In the genomic region with DNA sequence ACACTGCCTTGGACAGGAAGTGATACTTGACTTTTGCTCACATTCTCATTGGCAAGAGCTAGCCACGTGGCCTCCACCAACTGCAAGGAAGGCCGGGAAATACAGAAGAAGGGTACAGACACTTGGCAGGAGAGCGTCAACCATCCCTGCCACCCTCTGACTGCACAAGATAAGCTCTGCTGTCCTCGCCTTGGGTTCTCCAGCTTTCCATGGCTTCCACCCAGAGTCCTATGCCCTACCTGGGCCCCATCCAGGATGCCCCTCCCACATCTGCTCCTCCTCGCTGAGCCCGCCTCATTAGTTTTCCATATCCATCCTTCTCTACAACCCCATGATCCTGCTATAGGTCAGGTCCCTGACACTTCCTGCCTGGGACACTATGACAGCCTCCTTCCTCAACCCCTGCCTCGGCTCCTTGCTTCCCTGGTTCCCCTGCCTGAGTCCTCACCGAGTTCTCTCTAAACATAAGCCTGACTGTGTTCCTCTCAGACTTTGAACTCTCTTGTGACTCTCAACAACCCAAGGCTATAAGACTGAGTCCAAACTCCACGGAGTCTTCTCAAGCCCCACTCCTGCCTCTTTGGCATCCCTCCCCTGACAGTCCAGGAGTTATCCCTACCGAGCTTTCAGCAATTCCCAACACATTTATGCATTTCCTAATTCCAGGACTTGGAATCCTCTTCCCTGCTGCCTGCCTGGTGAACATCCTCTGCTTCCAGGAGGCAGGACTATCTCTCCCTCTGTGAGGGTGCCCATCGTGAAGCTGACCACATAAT, we compare ENCODE assay signal across 1 cellular context.
TF ChIP-seq lines count a peak whose summit lies in the region.

No MANE protein-coding gene starts in this region.

TF ChIP-seq in K562, 482 proteins besides CTCF, POLR2A, EP300 and RAD21:
- TF ChIP-seq KLF13 (tag; IDR thresholded peaks at IDR 0.05; ENCODE audit: borderline replicate concordance, low read depth) (no peak), L3MBTL2 (IDR thresholded peaks at IDR 0.05) (peak; percentile 16; the same call in 1 of the 2 replicates), BACH1 (tag; IDR thresholded peaks at IDR 0.05) (no peak), NEUROD1 (IDR thresholded peaks at IDR 0.05; ENCODE audit: borderline replicate concordance, low read depth, low read length, partially characterized antibody) (no peak), ZNF764 (CRISPR knock-in tag; IDR thresholded peaks at IDR 0.05; ENCODE audit: low read depth) (no peak), SMARCA5 (IDR thresholded peaks at IDR 0.05) (no peak), TBP (optimal IDR thresholded peaks at IDR 0.05; ENCODE audit: low read depth, low read length) (no peak), ZNF75A (CRISPR knock-in tag; IDR thresholded peaks at IDR 0.05) (no peak), NFXL1 (CRISPR knock-in tag; IDR thresholded peaks at IDR 0.05) (no peak), RNF2 (IDR thresholded peaks at IDR 0.05) (no peak)
- TF ChIP-seq, protein P1, sequence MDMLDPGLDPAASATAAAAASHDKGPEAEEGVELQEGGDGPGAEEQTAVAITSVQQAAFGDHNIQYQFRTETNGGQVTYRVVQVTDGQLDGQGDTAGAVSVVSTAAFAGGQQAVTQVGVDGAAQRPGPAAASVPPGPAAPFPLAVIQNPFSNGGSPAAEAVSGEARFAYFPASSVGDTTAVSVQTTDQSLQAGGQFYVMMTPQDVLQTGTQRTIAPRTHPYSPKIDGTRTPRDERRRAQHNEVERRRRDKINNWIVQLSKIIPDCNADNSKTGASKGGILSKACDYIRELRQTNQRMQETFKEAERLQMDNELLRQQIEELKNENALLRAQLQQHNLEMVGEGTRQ (CRISPR knock-in tag; IDR thresholded peaks at IDR 0.05): peak; percentile 60
